In the genomic region with DNA sequence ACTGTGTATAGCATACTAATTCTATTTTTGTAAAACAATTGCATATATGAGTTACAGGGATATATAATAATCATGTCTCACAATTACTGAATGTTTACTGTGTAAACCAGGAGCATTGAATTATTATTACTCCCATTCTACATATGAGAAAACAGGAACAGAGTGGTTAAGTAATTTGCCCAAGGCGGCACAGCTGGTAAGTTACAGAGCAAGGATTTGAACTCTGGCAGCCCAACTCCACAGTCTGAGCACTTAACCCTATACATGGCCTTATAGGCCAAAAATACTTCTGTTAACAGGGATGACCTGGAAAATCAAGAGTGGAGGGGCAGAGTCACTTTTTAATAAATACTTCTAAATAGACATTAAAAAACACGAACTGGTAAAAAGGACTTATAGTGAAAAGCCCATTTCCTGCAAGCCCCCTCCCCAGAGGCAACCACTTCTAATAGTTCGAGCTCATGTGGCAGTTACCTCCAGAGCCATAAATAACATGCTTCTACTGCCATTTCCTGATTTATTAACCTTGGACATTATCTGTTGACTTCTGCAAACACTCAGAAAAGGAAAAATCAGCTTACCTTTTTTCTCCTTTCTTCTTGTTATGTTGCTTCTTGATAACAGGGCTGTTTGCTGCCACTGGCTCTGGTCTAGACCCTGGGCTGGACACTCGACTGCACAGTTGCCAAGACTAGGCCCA, we compare ENCODE assay signal across 1 cellular context.
TF ChIP-seq lines count a peak whose summit lies in the region.

No MANE protein-coding gene starts in this region.

TF ChIP-seq in HepG2, 621 proteins besides CTCF, POLR2A, EP300 and RAD21 (continued from another document):
- TF ChIP-seq KIAA2018 (CRISPR knock-in tag; IDR thresholded peaks at IDR 0.05; ENCODE audit: borderline replicate concordance) (no peak), NCOR1 (IDR thresholded peaks at IDR 0.05; ENCODE audit: borderline replicate concordance, low read length) (no peak), IRF1 (CRISPR knock-in tag; IDR thresholded peaks at IDR 0.05; ENCODE audit: low read depth) (no peak), RXRB (CRISPR knock-in tag; IDR thresholded peaks at IDR 0.05; ENCODE audit: borderline replicate concordance) (no peak), HOXA5 (CRISPR knock-in tag; IDR thresholded peaks at IDR 0.05) (no peak), ATF1 (CRISPR knock-in tag; IDR thresholded peaks at IDR 0.05) (0 out of 2 replicates have a peak, but pooled peaks have one; percentile 20), MED13 (CRISPR knock-in tag; IDR thresholded peaks at IDR 0.05) (0 out of 2 replicates have a peak, but pooled peaks have one; percentile 21), CHD2 (IDR thresholded peaks at IDR 0.05; ENCODE audit: low read depth, low read length) (no peak)
- TF ChIP-seq, protein P1, sequence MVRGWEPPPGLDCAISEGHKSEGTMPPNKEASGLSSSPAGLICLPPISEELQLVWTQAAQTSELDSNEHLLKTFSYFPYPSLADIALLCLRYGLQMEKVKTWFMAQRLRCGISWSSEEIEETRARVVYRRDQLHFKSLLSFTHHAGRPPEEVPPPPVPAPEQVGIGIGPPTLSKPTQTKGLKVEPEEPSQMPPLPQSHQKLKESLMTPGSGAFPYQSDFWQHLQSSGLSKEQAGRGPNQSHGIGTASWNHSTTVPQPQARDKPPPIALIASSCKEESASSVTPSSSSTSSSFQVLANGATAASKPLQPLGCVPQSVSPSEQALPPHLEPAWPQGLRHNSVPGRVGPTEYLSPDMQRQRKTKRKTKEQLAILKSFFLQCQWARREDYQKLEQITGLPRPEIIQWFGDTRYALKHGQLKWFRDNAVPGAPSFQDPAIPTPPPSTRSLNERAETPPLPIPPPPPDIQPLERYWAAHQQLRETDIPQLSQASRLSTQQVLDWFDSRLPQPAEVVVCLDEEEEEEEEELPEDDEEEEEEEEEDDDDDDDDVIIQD (CRISPR knock-in tag; IDR thresholded peaks at IDR 0.05; ENCODE audit: low read depth) = no peak
TF ChIP-seq in HepG2: peak in this region for 20.
